In genomic region chr19:46678110-46678732, GRCh38 we compare ENCODE assay signal across 8 cellular contexts. TPM values are rescaled to one million over a fixed set of nuclear protein-coding genes. Genes with fewer than 3 reads are reported as not detected.
A peak's percentile ranks its signal among the peaks of the same experiment; 100 is the strongest.
DNase-seq lines count a peak whose midpoint lies in the region; ATAC-seq and TF ChIP-seq lines count a peak whose summit lies in the region.

No MANE protein-coding gene starts in this region.

- intact Hi-C loops in esophagus muscularis mucosa (cut with DNase I): no loop called here

- TF ChIP-seq POLR2A in esophagus muscularis mucosa (IDR thresholded peaks at IDR 0.05; ENCODE audit: low read depth): no peak

- TF ChIP-seq CTCF in GM12864 (IDR thresholded peaks at IDR 0.05; ENCODE audit: low read depth, low read length, missing control alignments) (no peak), esophagus muscularis mucosa (IDR thresholded peaks at IDR 0.05) (no peak)

- WGBS in esophagus muscularis mucosa: 84% methylated on average over 25 of the region's 26 CpGs

- H3K27ac ChIP-seq in esophagus muscularis mucosa (replicated peaks in 1 of 4): no peak overlapping the region

- no peak for ATAC-seq in GM21528 (IDR thresholded peaks at IDR 0.05; ENCODE audit: low FRiP score, unreplicated experiment)

- H3K9me3 ChIP-seq in esophagus muscularis mucosa: no peaks in the 10 kb centered on the region

- no peak for TF ChIP-seq EP300 in esophagus muscularis mucosa (IDR thresholded peaks at IDR 0.05)

- peak; percentile 13 for DNase-seq in GM12864 (ENCODE audit: low read depth)
- DNase-seq in T-helper 9 cell: peak; percentile 41
- DNase-seq in central memory CD4-positive, alpha-beta T cell: peak; percentile 56
- DNase-seq in stimulated activated CD4-positive, alpha-beta T cell treated with anti-CD3 and anti-CD28 coated beads, Interleukin-4, amount 100 ng/mL, for 1 hour: peak; percentile 63
- DNase-seq in NK-92 treated with Interleukin-12 subunit alpha and Interleukin-12 subunit beta, amount 100 ng/mL, for 24 hours (lab: John Stamatoyannopoulos, UW): no peak
- no peak for DNase-seq in NCI-H1436 treated with DMSO at 0.1 percent for 48 hours (lab: John Stamatoyannopoulos, UW)
- no peak for DNase-seq in esophagus muscularis mucosa (ENCODE audit: extremely low spot score)

- peaks cover 27 to 99% (median 94%) of the 10 kb centered on the region in 4 donors for H3K36me3 ChIP-seq in esophagus muscularis mucosa

- no peaks in the 10 kb centered on the region for H3K27me3 ChIP-seq in esophagus muscularis mucosa

- H3K4me3 ChIP-seq in GM12864 (ENCODE audit: low read depth, low read length) (no peak overlapping the region), esophagus muscularis mucosa (no peak overlapping the region)

- H3K4me1 ChIP-seq in esophagus muscularis mucosa: no peaks in the 10 kb centered on the region

RNA-seq across cellular contexts. Expression of gene DACT3, which starts 17.2 kb away (rescaled TPM):
- total RNA-seq in esophagus muscularis mucosa: 100 to 1,000 TPM in 1 of 4 donors, 10 to 100 TPM in 3; 46.7 to 119 (median 65.1) TPM

RNA-seq across cellular contexts. Expression of gene PRKD2, which starts 38.7 kb away (rescaled TPM):
- total RNA-seq in esophagus muscularis mucosa: 10 to 100 TPM; 12.8 to 33.3 (median 22.4) TPM

RNA-seq across cellular contexts. Expression of gene GNG8, which starts 42.2 kb away (rescaled TPM):
- total RNA-seq in esophagus muscularis mucosa: not detected

RNA-seq across cellular contexts. Expression of gene PTGIR, which starts 53.3 kb away (rescaled TPM):
- total RNA-seq in esophagus muscularis mucosa: 1 to 10 TPM; 5.9 to 9.1 (median 7.1) TPM

Comparison
In these comparisons a context has a peak if more than half of its experiments do, and no peak if none do; other contexts are left out.
1. DNase-seq: peak in GM12864 (single experiment), T-helper 9 cell (single experiment), central memory CD4-positive, alpha-beta T cell (single experiment) and stimulated activated CD4-positive, alpha-beta T cell treated with anti-CD3 and anti-CD28 coated beads, Interleukin-4, amount 100 ng/mL, for 1 hour (single experiment); none in NK-92 treated with Interleukin-12 subunit alpha and Interleukin-12 subunit beta, amount 100 ng/mL, for 24 hours (single experiment), NCI-H1436 treated with DMSO at 0.1 percent for 48 hours (single experiment) and esophagus muscularis mucosa (single experiment).